1 cellular context compared by ENCODE assay signal in the genomic region with DNA sequence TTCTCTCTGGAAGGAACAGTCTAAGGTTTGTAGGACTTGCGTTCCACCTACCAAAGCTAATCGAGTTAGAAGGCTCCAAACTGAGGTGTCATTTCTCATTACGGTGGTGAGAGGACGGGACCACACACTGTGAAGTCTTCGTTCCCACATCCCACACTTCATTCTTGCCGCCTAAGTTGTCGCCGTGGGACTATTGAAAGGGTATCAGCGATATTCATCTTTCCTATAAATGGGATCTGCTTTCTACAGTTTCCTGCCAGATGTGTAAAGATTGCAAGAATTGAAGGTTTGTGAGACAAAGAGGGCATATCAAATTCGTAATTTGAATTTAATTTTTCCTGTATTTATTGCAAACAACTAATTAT.
TF ChIP-seq lines count a peak whose summit lies in the region.

No MANE protein-coding gene starts in this region.

TF ChIP-seq in K562, 482 proteins besides CTCF, POLR2A, EP300 and RAD21 (continues in another document):
- TF ChIP-seq E2F6 (IDR thresholded peaks at IDR 0.05; ENCODE audit: borderline replicate concordance in 1 of 2, extremely low read depth in 1 of 2, insufficient read depth in 1 of 2, insufficient read length in 1 of 2, low read depth in 1 of 2, low read length in 1 of 2, poor library complexity in 1 of 2, severe bottlenecking in 1 of 2) (peak in 1 of 2 experiments; percentile 25), ZNF146 (CRISPR knock-in tag; IDR thresholded peaks at IDR 0.05; ENCODE audit: unreplicated experiment) (no peak), FOSL1 (tag; conservative IDR thresholded peaks at IDR 0.05) (no peak), NEUROD1 (IDR thresholded peaks at IDR 0.05; ENCODE audit: borderline replicate concordance, low read depth, low read length, partially characterized antibody) (no peak), NFYB (IDR thresholded peaks at IDR 0.05; ENCODE audit: extremely low read depth, insufficient read length) (no peak), FOXA3 (CRISPR knock-in tag; conservative IDR thresholded peaks at IDR 0.05 in 1 of 2, IDR thresholded peaks at IDR 0.05 in 1 of 2) (no peak), ZMIZ1 (IDR thresholded peaks at IDR 0.05; ENCODE audit: low read depth in 2 of 2, low read length in 2 of 2) (no peak), RHOXF2B (CRISPR knock-in tag; conservative IDR thresholded peaks at IDR 0.05) (peak; percentile 55; the same call in 1 of the 2 replicates), MYC (IDR thresholded peaks at IDR 0.05; ENCODE audit: low read depth, low read length) (no peak), MYC (CRISPR knock-in tag; IDR thresholded peaks at IDR 0.05; ENCODE audit: borderline replicate concordance, low read depth) (no peak), SUPT5H (IDR thresholded peaks at IDR 0.05) (peak; percentile 24; the same call in 1 of the 2 replicates), NRF1 (conservative IDR thresholded peaks at IDR 0.05 in 1 of 2, IDR thresholded peaks at IDR 0.05 in 1 of 2) (no peak), STAT5A (IDR thresholded peaks at IDR 0.05; ENCODE audit: borderline replicate concordance, low read length) (no peak), ADNP (tag; IDR thresholded peaks at IDR 0.05) (no peak), MAFK (IDR thresholded peaks at IDR 0.05; ENCODE audit: low read length) (no peak), POU5F1 (IDR thresholded peaks at IDR 0.05; ENCODE audit: borderline replicate concordance, low read depth, low read length, partially characterized antibody) (no peak), SRSF9 (IDR thresholded peaks at IDR 0.05; ENCODE audit: borderline replicate concordance, low read depth, low read length) (no peak), PYGO2 (tag; IDR thresholded peaks at IDR 0.05) (no peak), ELK3 (CRISPR knock-in tag; IDR thresholded peaks at IDR 0.05) (no peak), ZNF431 (CRISPR knock-in tag; IDR thresholded peaks at IDR 0.05) (0 out of 2 replicates have a peak, but pooled peaks have one; percentile 1), NBN (IDR thresholded peaks at IDR 0.05; ENCODE audit: low read depth) (0 out of 2 replicates have a peak, but pooled peaks have one; percentile 61), RBFOX2 (IDR thresholded peaks at IDR 0.05; ENCODE audit: low read depth, low read length) (no peak), ZNF347 (CRISPR knock-in tag; IDR thresholded peaks at IDR 0.05; ENCODE audit: low read depth) (no peak), ZBED1 (IDR thresholded peaks at IDR 0.05) (no peak), SMAD3 (CRISPR knock-in tag; conservative IDR thresholded peaks at IDR 0.05) (no peak), KLF1 (tag; IDR thresholded peaks at IDR 0.05) (no peak), RUNX1 (IDR thresholded peaks at IDR 0.05; ENCODE audit: low read depth) (no peak), ATF7 (IDR thresholded peaks at IDR 0.05) (no peak), MTA2 (IDR thresholded peaks at IDR 0.05; ENCODE audit: low read depth) (no peak), POLR2AphosphoS2 (IDR thresholded peaks at IDR 0.05; ENCODE audit: low read length) (0 out of 2 replicates have a peak, but pooled peaks have one; percentile 24), POLR3G (IDR thresholded peaks at IDR 0.05; ENCODE audit: extremely low read depth, insufficient read length, insufficient replicate concordance) (no peak), DIDO1 (tag; IDR thresholded peaks at IDR 0.05; ENCODE audit: low read depth) (no peak), SNAPC5 (CRISPR knock-in tag; IDR thresholded peaks at IDR 0.05) (no peak), MNT (conservative IDR thresholded peaks at IDR 0.05) (no peak), ZNF354B (CRISPR knock-in tag; IDR thresholded peaks at IDR 0.05) (no peak), PPARD (CRISPR knock-in tag; IDR thresholded peaks at IDR 0.05) (no peak), ZNF644 (tag; IDR thresholded peaks at IDR 0.05; ENCODE audit: low read depth) (no peak), ASH1L (IDR thresholded peaks at IDR 0.05; ENCODE audit: borderline replicate concordance, low read depth, partially characterized antibody) (no peak), RBM25 (IDR thresholded peaks at IDR 0.05; ENCODE audit: low read depth, low read length, severe bottlenecking) (no peak), SNIP1 (IDR thresholded peaks at IDR 0.05; ENCODE audit: low read depth) (no peak)
- TF ChIP-seq, protein P1, sequence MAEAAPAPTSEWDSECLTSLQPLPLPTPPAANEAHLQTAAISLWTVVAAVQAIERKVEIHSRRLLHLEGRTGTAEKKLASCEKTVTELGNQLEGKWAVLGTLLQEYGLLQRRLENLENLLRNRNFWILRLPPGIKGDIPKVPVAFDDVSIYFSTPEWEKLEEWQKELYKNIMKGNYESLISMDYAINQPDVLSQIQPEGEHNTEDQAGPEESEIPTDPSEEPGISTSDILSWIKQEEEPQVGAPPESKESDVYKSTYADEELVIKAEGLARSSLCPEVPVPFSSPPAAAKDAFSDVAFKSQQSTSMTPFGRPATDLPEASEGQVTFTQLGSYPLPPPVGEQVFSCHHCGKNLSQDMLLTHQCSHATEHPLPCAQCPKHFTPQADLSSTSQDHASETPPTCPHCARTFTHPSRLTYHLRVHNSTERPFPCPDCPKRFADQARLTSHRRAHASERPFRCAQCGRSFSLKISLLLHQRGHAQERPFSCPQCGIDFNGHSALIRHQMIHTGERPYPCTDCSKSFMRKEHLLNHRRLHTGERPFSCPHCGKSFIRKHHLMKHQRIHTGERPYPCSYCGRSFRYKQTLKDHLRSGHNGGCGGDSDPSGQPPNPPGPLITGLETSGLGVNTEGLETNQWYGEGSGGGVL (CRISPR knock-in tag; IDR thresholded peaks at IDR 0.05) = no peak
- TF ChIP-seq, protein P2, sequence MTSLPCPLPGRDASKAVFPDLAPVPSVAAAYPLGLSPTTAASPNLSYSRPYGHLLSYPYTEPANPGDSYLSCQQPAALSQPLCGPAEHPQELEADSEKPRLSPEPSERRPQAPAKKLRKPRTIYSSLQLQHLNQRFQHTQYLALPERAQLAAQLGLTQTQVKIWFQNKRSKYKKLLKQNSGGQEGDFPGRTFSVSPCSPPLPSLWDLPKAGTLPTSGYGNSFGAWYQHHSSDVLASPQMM (CRISPR knock-in tag; IDR thresholded peaks at IDR 0.05) = no peak
- TF ChIP-seq, protein P3, sequence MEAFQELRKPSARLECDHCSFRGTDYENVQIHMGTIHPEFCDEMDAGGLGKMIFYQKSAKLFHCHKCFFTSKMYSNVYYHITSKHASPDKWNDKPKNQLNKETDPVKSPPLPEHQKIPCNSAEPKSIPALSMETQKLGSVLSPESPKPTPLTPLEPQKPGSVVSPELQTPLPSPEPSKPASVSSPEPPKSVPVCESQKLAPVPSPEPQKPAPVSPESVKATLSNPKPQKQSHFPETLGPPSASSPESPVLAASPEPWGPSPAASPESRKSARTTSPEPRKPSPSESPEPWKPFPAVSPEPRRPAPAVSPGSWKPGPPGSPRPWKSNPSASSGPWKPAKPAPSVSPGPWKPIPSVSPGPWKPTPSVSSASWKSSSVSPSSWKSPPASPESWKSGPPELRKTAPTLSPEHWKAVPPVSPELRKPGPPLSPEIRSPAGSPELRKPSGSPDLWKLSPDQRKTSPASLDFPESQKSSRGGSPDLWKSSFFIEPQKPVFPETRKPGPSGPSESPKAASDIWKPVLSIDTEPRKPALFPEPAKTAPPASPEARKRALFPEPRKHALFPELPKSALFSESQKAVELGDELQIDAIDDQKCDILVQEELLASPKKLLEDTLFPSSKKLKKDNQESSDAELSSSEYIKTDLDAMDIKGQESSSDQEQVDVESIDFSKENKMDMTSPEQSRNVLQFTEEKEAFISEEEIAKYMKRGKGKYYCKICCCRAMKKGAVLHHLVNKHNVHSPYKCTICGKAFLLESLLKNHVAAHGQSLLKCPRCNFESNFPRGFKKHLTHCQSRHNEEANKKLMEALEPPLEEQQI (IDR thresholded peaks at IDR 0.05) = no peak
- TF ChIP-seq, protein P4, sequence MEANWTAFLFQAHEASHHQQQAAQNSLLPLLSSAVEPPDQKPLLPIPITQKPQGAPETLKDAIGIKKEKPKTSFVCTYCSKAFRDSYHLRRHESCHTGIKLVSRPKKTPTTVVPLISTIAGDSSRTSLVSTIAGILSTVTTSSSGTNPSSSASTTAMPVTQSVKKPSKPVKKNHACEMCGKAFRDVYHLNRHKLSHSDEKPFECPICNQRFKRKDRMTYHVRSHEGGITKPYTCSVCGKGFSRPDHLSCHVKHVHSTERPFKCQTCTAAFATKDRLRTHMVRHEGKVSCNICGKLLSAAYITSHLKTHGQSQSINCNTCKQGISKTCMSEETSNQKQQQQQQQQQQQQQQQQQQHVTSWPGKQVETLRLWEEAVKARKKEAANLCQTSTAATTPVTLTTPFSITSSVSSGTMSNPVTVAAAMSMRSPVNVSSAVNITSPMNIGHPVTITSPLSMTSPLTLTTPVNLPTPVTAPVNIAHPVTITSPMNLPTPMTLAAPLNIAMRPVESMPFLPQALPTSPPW (CRISPR knock-in tag; IDR thresholded peaks at IDR 0.05) = no peak
- TF ChIP-seq, protein P5, sequence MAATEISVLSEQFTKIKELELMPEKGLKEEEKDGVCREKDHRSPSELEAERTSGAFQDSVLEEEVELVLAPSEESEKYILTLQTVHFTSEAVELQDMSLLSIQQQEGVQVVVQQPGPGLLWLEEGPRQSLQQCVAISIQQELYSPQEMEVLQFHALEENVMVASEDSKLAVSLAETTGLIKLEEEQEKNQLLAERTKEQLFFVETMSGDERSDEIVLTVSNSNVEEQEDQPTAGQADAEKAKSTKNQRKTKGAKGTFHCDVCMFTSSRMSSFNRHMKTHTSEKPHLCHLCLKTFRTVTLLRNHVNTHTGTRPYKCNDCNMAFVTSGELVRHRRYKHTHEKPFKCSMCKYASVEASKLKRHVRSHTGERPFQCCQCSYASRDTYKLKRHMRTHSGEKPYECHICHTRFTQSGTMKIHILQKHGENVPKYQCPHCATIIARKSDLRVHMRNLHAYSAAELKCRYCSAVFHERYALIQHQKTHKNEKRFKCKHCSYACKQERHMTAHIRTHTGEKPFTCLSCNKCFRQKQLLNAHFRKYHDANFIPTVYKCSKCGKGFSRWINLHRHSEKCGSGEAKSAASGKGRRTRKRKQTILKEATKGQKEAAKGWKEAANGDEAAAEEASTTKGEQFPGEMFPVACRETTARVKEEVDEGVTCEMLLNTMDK (IDR thresholded peaks at IDR 0.05; ENCODE audit: borderline replicate concordance, insufficient read depth, low read depth, low read length, poor library complexity, severe bottlenecking) = no peak
